8 cellular contexts compared by ENCODE assay signal in the genomic region with DNA sequence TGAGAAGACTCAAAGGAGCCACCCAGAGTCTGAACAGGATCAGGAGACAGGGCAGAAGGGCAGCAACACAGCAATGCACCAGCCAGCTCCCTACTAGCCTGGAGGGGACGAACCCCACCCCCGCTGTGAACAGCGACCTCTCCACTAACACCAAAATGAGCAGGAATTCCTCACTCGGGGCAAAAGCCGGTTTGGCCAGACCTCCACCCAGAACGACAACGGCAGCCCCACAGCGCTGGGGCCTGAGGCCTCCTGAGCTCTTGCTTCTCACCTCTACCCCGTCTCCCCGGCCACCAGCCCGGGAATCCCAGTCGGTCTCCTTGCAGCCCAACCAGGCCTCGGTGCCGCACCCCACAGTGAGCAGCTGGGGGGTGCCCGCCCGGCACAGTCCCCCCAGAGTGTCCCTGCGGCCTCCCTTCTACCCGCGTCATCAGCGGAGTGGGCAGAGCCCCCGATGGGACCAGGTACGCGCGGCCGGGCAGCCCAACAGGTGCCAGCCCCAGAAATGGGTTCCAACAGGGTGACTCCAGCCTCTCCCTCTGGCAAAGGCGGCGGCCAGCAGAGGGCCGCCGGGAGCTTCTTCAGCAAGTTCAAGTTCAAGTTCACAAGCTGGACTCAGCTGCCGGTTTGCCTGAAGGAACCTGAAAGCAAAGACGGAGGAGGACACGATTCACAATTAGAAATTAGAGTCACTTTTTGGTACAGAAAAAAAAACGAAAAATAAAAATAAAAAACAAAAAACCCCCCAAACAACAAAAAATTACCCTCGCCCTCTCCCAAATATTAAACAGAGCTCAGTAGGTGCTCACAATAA.
DNase-seq lines count a peak whose midpoint lies in the region; ATAC-seq, FAIRE-seq and TF ChIP-seq lines count a peak whose summit lies in the region.

No MANE protein-coding gene starts in this region.

- H3K36me3 ChIP-seq in GM23248 (ENCODE audit: low read depth) = no peaks in the 10 kb centered on the region
- H3K36me3 ChIP-seq in K562 (ENCODE audit: control insufficient read depth, insufficient read depth, low read length) = no peaks in the 10 kb centered on the region
- no peaks in the 10 kb centered on the region for H3K36me3 ChIP-seq in CD8-positive, alpha-beta T cell (ENCODE audit: insufficient read depth, low read length)

- H4K20me1 ChIP-seq in GM23248 (ENCODE audit: insufficient read depth) (no peaks in the 10 kb centered on the region), K562 (replicated peaks; ENCODE audit: control insufficient read depth, insufficient read depth, low read length) (no peaks in the 10 kb centered on the region)

- in situ Hi-C loops in GM23248 (cut with MboI) (no loop called here), K562 (cut with MboI) (no loop called here), GM13977 (cut with MboI; ENCODE audit: low pct_unique_long_range_greater_than_20kb, low sequenced_read_pairs, unreplicated experiment) (no loop called here)

- H3K9me3 ChIP-seq in GM23248 (ENCODE audit: low read depth) (no peaks in the 10 kb centered on the region), K562 (replicated peaks; ENCODE audit: control insufficient read depth, insufficient read depth, low read depth, low read length) (no peaks in the 10 kb centered on the region)
- H3K9me3 ChIP-seq in CD8-positive, alpha-beta T cell (ENCODE audit: low read length) = no peaks in the 10 kb centered on the region

- H3K27me3 ChIP-seq in GM23248 (replicated peaks; ENCODE audit: insufficient read depth) (peaks cover 6% of the 10 kb centered on the region; the same call in 1 of the 2 replicates), K562 (ENCODE audit: control insufficient read depth in 2 of 2, insufficient read depth in 2 of 2, low read length in 2 of 2) (no peaks in the 10 kb centered on the region)
- peaks cover 19% of the 10 kb centered on the region for H3K27me3 ChIP-seq in CD8-positive, alpha-beta T cell (ENCODE audit: insufficient read depth, low read length)

- H3K9me1 ChIP-seq in K562 (ENCODE audit: control insufficient read depth, insufficient read depth, low read length) = no peaks in the 10 kb centered on the region

- 0 out of 3 replicates have a peak, but pooled peaks have one; percentile 47 for ATAC-seq in K562
- ATAC-seq in CD8-positive, alpha-beta T cell = no peak

- peaks cover 42% of the 10 kb centered on the region for H3K27me3 Mint-ChIP-seq in CD8-positive, alpha-beta T cell (ENCODE audit: low read depth)

- WGBS in GM23248 (ENCODE audit: low coverage in 1 of 2, low lambda C conversion rate in 2 of 2, missing lambda C conversion rate in 2 of 2), 2 experiments = 34 to 37% methylated on average over 23 to 34 of the region's 34 CpGs
- 61% methylated on average over 17 of the region's 34 CpGs for WGBS in K562 (ENCODE audit: insufficient coverage, low coverage, missing lambda C conversion rate)
- WGBS in lower leg skin, 2 donors = 28 to 32% methylated on average over 23 to 29 of the region's 34 CpGs

- TF ChIP-seq RAD21 in K562 (CRISPR knock-in tag; conservative IDR thresholded peaks at IDR 0.05 in 1 of 2, IDR thresholded peaks at IDR 0.05 in 1 of 2) = no peak

- POLR2A ChIA-PET in K562 (lab: Yijun Ruan, JAX) = interaction anchor here (0.6 kb wide), 2 partner anchors 1268 to 1447 kb away, joined by 4 read pairs; no protein-coding TSS in a partner anchor
- POLR2A ChIA-PET in CD8-positive, alpha-beta T cell (lab: Charles Lee) = no interaction called here

- no peaks in the 10 kb centered on the region for H3F3A ChIP-seq in GM23248 (ENCODE audit: insufficient read depth)

- H3K4me2 ChIP-seq in GM23248 (ENCODE audit: unreplicated experiment) = peak overlapping the region; percentile 73
- H3K4me2 ChIP-seq in K562 (ENCODE audit: insufficient read depth, low read length) = no peak overlapping the region

- TF ChIP-seq CTCF in K562 (IDR thresholded peaks at IDR 0.05 in 2 of 3, conservative IDR thresholded peaks at IDR 0.05 in 1 of 3; ENCODE audit: insufficient read depth in 2 of 3, low read depth in 1 of 3, low read length in 3 of 3) (peak in 1 of 3 experiments; percentile 14; a peak in 1 of 6 replicates), GM13977 (IDR thresholded peaks at IDR 0.05; ENCODE audit: extremely low read depth, insufficient read depth, missing control alignments) (no peak), lower leg skin (IDR thresholded peaks at IDR 0.05) (no peak)
- TF ChIP-seq CTCF in CD8-positive, alpha-beta T cell (IDR thresholded peaks at IDR 0.05) = no peak

- H3K4me1 ChIP-seq in GM23248 (ENCODE audit: insufficient read depth) = no peaks in the 10 kb centered on the region
- H3K4me1 ChIP-seq in K562 (replicated peaks in 1 of 2; ENCODE audit: control insufficient read depth in 2 of 2, insufficient read depth in 2 of 2, low read length in 2 of 2) = peaks cover 0 to 10% of the 10 kb centered on the region in 2 experiments; a peak in 2 of 5 replicates
- no peaks in the 10 kb centered on the region for H3K4me1 ChIP-seq in CD8-positive, alpha-beta T cell (ENCODE audit: insufficient read depth, low read length)

- no peaks in the 10 kb centered on the region for H3K9me2 ChIP-seq in GM23248 (ENCODE audit: insufficient read depth)

- no peak for TF ChIP-seq POLR2A in K562 (conservative IDR thresholded peaks at IDR 0.05)
- no peak for TF ChIP-seq POLR2A in lower leg skin (IDR thresholded peaks at IDR 0.05)

- H2AFZ ChIP-seq in GM23248 (peak overlapping the region; percentile 57), K562 (ENCODE audit: low read depth, low read length) (no peak overlapping the region)

- H3K27ac ChIP-seq in GM23248 (no peak overlapping the region), K562 (ENCODE audit: extremely low read depth, low read depth, low read length) (no peak overlapping the region), skin epidermis (no peak overlapping the region)
- H3K27ac ChIP-seq in CD8-positive, alpha-beta T cell (ENCODE audit: low read depth, low read length) = no peak overlapping the region

- BruUV-seq in K562 (replicated peaks; lab: Mats Ljungman, UMichigan) = no TSS peak

- H3K36me3 Mint-ChIP-seq in CD8-positive, alpha-beta T cell = no peaks in the 10 kb centered on the region

- H3K4me3 ChIP-seq in GM23248 = peak overlapping the region; percentile 62
- H3K4me3 ChIP-seq in K562 = no peak overlapping the region
- H3K4me3 ChIP-seq in skin epidermis = peak overlapping the region in 4 of 7 experiments; percentile 2 to 23 (median 20)
- H3K4me3 ChIP-seq in lower leg skin (ENCODE audit: low read depth, poor library complexity, severe bottlenecking) = no peak overlapping the region
- no peak overlapping the region for H3K4me3 ChIP-seq in CD8-positive, alpha-beta T cell (ENCODE audit: low read depth, low read length)

- H3K4me3 Mint-ChIP-seq in CD8-positive, alpha-beta T cell = no peak overlapping the region

- H3K9ac ChIP-seq in GM23248 = no peak overlapping the region
- no peak overlapping the region; a peak in 1 of 4 replicates for H3K9ac ChIP-seq in K562 (ENCODE audit: insufficient read depth in 1 of 2, low read depth in 2 of 2, low read length in 2 of 2)

- H3K27ac Mint-ChIP-seq in CD8-positive, alpha-beta T cell = no peak overlapping the region

- H3K9me3 Mint-ChIP-seq in CD8-positive, alpha-beta T cell = peaks cover 7% of the 10 kb centered on the region

- no peak for FAIRE-seq in K562 (lab: Jason Lieb, UNC)

- no peak for TF ChIP-seq EP300 in K562 (IDR thresholded peaks at IDR 0.05; ENCODE audit: low read length)

- H3K79me2 ChIP-seq in GM23248 (ENCODE audit: insufficient read depth) (no peaks in the 10 kb centered on the region), K562 (ENCODE audit: control insufficient read depth, insufficient read depth, low read length) (no peaks in the 10 kb centered on the region)

- intact Hi-C loops in K562 (cut with micrococcal nuclease) = no loop called here
- intact Hi-C loops in lower leg skin (cut with DNase I; ENCODE audit: low total_unique reads) = no loop called here
- intact Hi-C loops in CD8-positive, alpha-beta T cell (cut with DNase I, micrococcal nuclease) = no loop called here

- CTCF ChIA-PET in K562 (lab: Yijun Ruan, JAX; ENCODE audit: low intra/inter-chr PET ratio) = no interaction called here
- CTCF ChIA-PET in CD8-positive, alpha-beta T cell (lab: Charles Lee) = interaction anchor here (0.6 to 1.0 kb wide), 3 partner anchors 17 to 711 kb away, joined by 3 to 5 read pairs (median 3); no protein-coding TSS in a partner anchor

- H3K4me1 Mint-ChIP-seq in CD8-positive, alpha-beta T cell (ENCODE audit: low read depth) = peaks cover 2% of the 10 kb centered on the region

- DNase-seq in GM23248 = peak; percentile 65
- no peak for DNase-seq in K562 (ENCODE audit: extremely low read depth in 1 of 4, low spot score in 3 of 4)
- DNase-seq in iPS-NIHi11 (ENCODE audit: low spot score) = peak; percentile 72
- DNase-seq in GM13977 (ENCODE audit: low spot score) = no peak
- DNase-seq in NCI-H2227 treated with DMSO at 0.1 percent for 48 hours (lab: John Stamatoyannopoulos, UW) = no peak
- DNase-seq in lower leg skin (ENCODE audit: low spot score in 2 of 2) = no peak
- DNase-seq in CD8-positive, alpha-beta T cell = no peak

TF ChIP-seq in K562, 482 proteins besides CTCF, POLR2A, EP300 and RAD21 (continues in another document):
- TF ChIP-seq NUFIP1 (IDR thresholded peaks at IDR 0.05; ENCODE audit: partially characterized antibody) = no peak
- TF ChIP-seq, protein P1, sequence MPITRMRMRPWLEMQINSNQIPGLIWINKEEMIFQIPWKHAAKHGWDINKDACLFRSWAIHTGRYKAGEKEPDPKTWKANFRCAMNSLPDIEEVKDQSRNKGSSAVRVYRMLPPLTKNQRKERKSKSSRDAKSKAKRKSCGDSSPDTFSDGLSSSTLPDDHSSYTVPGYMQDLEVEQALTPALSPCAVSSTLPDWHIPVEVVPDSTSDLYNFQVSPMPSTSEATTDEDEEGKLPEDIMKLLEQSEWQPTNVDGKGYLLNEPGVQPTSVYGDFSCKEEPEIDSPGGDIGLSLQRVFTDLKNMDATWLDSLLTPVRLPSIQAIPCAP (CRISPR knock-in tag; IDR thresholded peaks at IDR 0.05; ENCODE audit: borderline replicate concordance) = no peak
- TF ChIP-seq, protein P2, sequence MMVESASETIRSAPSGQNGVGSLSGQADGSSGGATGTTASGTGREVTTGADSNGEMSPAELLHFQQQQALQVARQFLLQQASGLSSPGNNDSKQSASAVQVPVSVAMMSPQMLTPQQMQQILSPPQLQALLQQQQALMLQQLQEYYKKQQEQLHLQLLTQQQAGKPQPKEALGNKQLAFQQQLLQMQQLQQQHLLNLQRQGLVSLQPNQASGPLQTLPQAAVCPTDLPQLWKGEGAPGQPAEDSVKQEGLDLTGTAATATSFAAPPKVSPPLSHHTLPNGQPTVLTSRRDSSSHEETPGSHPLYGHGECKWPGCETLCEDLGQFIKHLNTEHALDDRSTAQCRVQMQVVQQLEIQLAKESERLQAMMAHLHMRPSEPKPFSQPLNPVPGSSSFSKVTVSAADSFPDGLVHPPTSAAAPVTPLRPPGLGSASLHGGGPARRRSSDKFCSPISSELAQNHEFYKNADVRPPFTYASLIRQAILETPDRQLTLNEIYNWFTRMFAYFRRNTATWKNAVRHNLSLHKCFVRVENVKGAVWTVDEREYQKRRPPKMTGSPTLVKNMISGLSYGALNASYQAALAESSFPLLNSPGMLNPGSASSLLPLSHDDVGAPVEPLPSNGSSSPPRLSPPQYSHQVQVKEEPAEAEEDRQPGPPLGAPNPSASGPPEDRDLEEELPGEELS (CRISPR knock-in tag; IDR thresholded peaks at IDR 0.05; ENCODE audit: borderline replicate concordance) = no peak
- no peak for TF ChIP-seq CREB1 (IDR thresholded peaks at IDR 0.05)
- no peak for TF ChIP-seq CREB1 (CRISPR knock-in tag; IDR thresholded peaks at IDR 0.05)

Comparison
In these comparisons a context has a peak if more than half of its experiments do, and no peak if none do; other contexts are left out.
1. DNase-seq: peak in GM23248 (single experiment) and iPS-NIHi11 (single experiment); none in K562 (0 of 4), GM13977 (single experiment), NCI-H2227 treated with DMSO at 0.1 percent for 48 hours (single experiment), lower leg skin (0 of 2) and CD8-positive, alpha-beta T cell (0 of 7).
2. H3K4me3 ChIP-seq: peak in GM23248 (single experiment) and skin epidermis (4 of 7); none in K562 (single experiment), lower leg skin (single experiment) and CD8-positive, alpha-beta T cell (single experiment).